In genomic region chr4:128060620-128061565, GRCh38 we compare ENCODE assay signal across 9 cellular contexts. TPM values are rescaled to one million over a fixed set of nuclear protein-coding genes. Genes with fewer than 3 reads are reported as not detected.
DNase-seq lines count a peak whose midpoint lies in the region; ATAC-seq, FAIRE-seq and TF ChIP-seq lines count a peak whose summit lies in the region.
"Had no signal": no experiment of that assay in that cellular context is flagged by ENCODE, and none has a peak within 500 bp of the region (broad histone marks: within the 10 kb centered on the region; RNA-seq: fewer than 3 reads in every experiment).

LARP1B (plus strand) TSS chr4:128061312; CDS start chr4:128074952, 13,640 bp downstream.

- TF ChIP-seq CTCF in AG10803 (conservative IDR thresholded peaks at IDR 0.05; ENCODE audit: low read length) (no peak), keratinocyte (optimal IDR thresholded peaks at IDR 0.05 in 1 of 3, IDR thresholded peaks at IDR 0.05 in 1 of 3, conservative IDR thresholded peaks at IDR 0.05 in 1 of 3; ENCODE audit: extremely low read depth in 1 of 3, insufficient read depth in 2 of 3, low read length in 3 of 3) (no peak)

- no peaks in the 10 kb centered on the region for H3K27me3 ChIP-seq in keratinocyte (ENCODE audit: control insufficient read depth, extremely low read depth, insufficient read depth, low read length)

- H3K9me3 ChIP-seq in keratinocyte (ENCODE audit: control insufficient read depth, low read depth, low read length) = no peaks in the 10 kb centered on the region

- dilution Hi-C loops in keratinocyte (cut with MboI; ENCODE audit: extremely low pct_ligation_motif_present, low sequenced_read_pairs) = no loop called here

- peaks cover 2% of the 10 kb centered on the region for H4K20me1 ChIP-seq in keratinocyte (ENCODE audit: control insufficient read depth, extremely low read depth, insufficient read depth, low read length)

- H3K79me2 ChIP-seq in keratinocyte (ENCODE audit: control insufficient read depth, insufficient read depth, low read length) = peaks cover 35% of the 10 kb centered on the region

- ATAC-seq in GM19025 (IDR thresholded peaks at IDR 0.05; ENCODE audit: low read depth, unreplicated experiment) (peak; percentile 84), HG03280 (IDR thresholded peaks at IDR 0.05; ENCODE audit: unreplicated experiment) (peak; percentile 90)

- H3K4me2 ChIP-seq in keratinocyte (ENCODE audit: control insufficient read depth, extremely low read depth, insufficient read depth, low read depth, low read length) = peak within 1 kb of the TSS; percentile 92

- H3K4me1 ChIP-seq in keratinocyte (ENCODE audit: control insufficient read depth, extremely low read depth, insufficient read depth, low read length) = peaks cover 4% of the 10 kb centered on the region

- peak within 1 kb of the TSS; percentile 93 for H3K9ac ChIP-seq in keratinocyte (ENCODE audit: control insufficient read depth, extremely low read depth, insufficient read depth, low read length)

- H2AFZ ChIP-seq in keratinocyte (ENCODE audit: control insufficient read depth, low read length) = peak within 1 kb of the TSS; percentile 88

- peak within 1 kb of the TSS; percentile 89 for H3K27ac ChIP-seq in keratinocyte (ENCODE audit: control insufficient read depth, insufficient read depth, low read length)

- H3K4me3 ChIP-seq in AG10803 (ENCODE audit: low read length) = peak within 1 kb of the TSS; percentile 83
- H3K4me3 ChIP-seq in keratinocyte (ENCODE audit: control insufficient read depth in 2 of 3, extremely low read depth in 1 of 3, insufficient read depth in 2 of 3, low read depth in 1 of 3, low read length in 3 of 3) = peak within 1 kb of the TSS; percentile 63 to 93 (median 91)

- no peaks in the 10 kb centered on the region for H3K36me3 ChIP-seq in keratinocyte (ENCODE audit: control insufficient read depth in 2 of 2, extremely low read depth in 1 of 2, insufficient read depth in 2 of 2, low read length in 2 of 2)

- no peak for FAIRE-seq in keratinocyte (lab: Jason Lieb, UNC)
- FAIRE-seq: endometrium had no signal

- DNase-seq in AG10803 (ENCODE audit: low read depth) (peak; percentile 97), NCI-H345 (lab: John Stamatoyannopoulos, UW) (peak; percentile 93), keratinocyte (ENCODE audit: low read depth, low spot score) (no peak)
- DNase-seq in activated CD4-positive, CD25-positive, alpha-beta regulatory T cell treated with anti-CD3 and anti-CD28 coated beads, Interleukin-2, amount 50 U/mL, for 16 hours (ENCODE audit: low read depth, low spot score) = peak; percentile 77
- peak; percentile 91 for DNase-seq in central memory CD4-positive, alpha-beta T cell
- peak; percentile 88 to 92 (median 89) for DNase-seq in stimulated activated CD4-positive, alpha-beta T cell treated with anti-CD3 and anti-CD28 coated beads, Interleukin-12 subunit alpha, Interleukin-12 subunit beta, amount 100 ng/mL, for 48 hours (ENCODE audit: low read depth in 2 of 3, low spot score in 1 of 3)

- no peaks in the 10 kb centered on the region for H3K9me1 ChIP-seq in keratinocyte (ENCODE audit: control insufficient read depth, extremely low read depth, insufficient read depth, low read length)

RNA-seq across cellular contexts. Expression of gene LARP1B, which starts in this region (rescaled TPM):
- polyA plus RNA-seq in keratinocyte = 8.7 to 18.3 TPM (median 10.6 TPM) in 3 replicates
- polyA plus RNA-seq in keratinocyte (2011; ENCODE audit: low read depth) = 17.9 TPM
- polyA plus RNA-seq in keratinocyte (2011; cell fraction: cytosol; rRNA removed) = 7.3 and 13.7 TPM in 2 replicates
- 11.8 and 16.7 TPM in 2 replicates for polyA plus RNA-seq in keratinocyte (2011; cell fraction: nucleus; rRNA removed)
- 12.3 and 15.5 TPM in 2 replicates for polyA plus RNA-seq in keratinocyte (2012; ENCODE audit: low replicate concordance)
- polyA minus RNA-seq in keratinocyte = 2.3 to 13.9 TPM (median 4.0 TPM) in 3 replicates
- 5.8 TPM for polyA minus RNA-seq in keratinocyte (2011; cell fraction: cytosol; rRNA and poly(A)+ RNA removed)
- polyA minus RNA-seq in keratinocyte (2011; cell fraction: nucleus; rRNA and poly(A)+ RNA removed) = 9.3 and 20.0 TPM in 2 replicates
